In the genomic region with DNA sequence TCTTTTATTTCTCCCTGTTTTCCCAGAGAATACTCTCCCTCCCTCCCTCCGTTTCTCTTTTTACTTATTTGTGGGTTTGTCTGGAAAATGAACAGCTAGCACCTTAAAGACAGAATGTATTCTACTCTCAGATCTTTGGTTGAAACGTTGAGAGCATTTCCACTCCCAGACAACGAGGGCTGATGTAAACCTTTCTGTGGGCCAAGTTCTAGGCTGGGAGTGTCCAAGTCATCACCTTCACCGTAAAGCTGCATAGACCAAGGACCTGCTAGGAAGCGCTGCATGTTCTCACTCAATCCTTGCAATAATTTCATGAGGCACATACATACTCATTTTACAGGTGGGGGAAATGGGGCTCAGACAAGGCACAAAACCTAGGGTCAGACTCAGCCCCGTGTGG, we compare ENCODE assay signal across 9 cellular contexts. TPM values are rescaled to one million over a fixed set of nuclear protein-coding genes. Genes with fewer than 3 reads are reported as not detected.
DNase-seq lines count a peak whose midpoint lies in the region; ATAC-seq and TF ChIP-seq lines count a peak whose summit lies in the region.
"Had no signal": no experiment of that assay in that cellular context is flagged by ENCODE, and none has a peak within 500 bp of the region (broad histone marks: within the 10 kb centered on the region; RNA-seq: fewer than 3 reads in every experiment).

No MANE protein-coding gene starts in this region.

- 0 out of 2 replicates have a peak, but pooled peaks cover 3% of the 10 kb centered on the region for H3F3A ChIP-seq in SU-DHL-6 (ENCODE audit: insufficient read depth)

- no peak for TF ChIP-seq CTCF in SU-DHL-6 (IDR thresholded peaks at IDR 0.05; ENCODE audit: insufficient read depth, low read length, poor library complexity, severe bottlenecking)
- TF ChIP-seq CTCF in esophagus muscularis mucosa (IDR thresholded peaks at IDR 0.05): no peak
- TF ChIP-seq CTCF in prostate gland (IDR thresholded peaks at IDR 0.05): no peak

- H3K4me1 ChIP-seq in esophagus muscularis mucosa (peaks cover 99 to 100% (median 100%) of the 10 kb centered on the region in 4 donors), prostate gland (replicated peaks) (peaks cover 66% of the 10 kb centered on the region)

- intact Hi-C loops in esophagus muscularis mucosa (cut with DNase I): no loop called here
- intact Hi-C loops in prostate gland (cut with DNase I): no loop called here

- peak overlapping the region; percentile 12 for H3K4me2 ChIP-seq in SU-DHL-6 (ENCODE audit: low read depth, low read length, poor library complexity, severe bottlenecking)

- no peaks in the 10 kb centered on the region for H3K9me2 ChIP-seq in SU-DHL-6 (replicated peaks; ENCODE audit: insufficient read depth, low read length)

- H3K36me3 ChIP-seq in SU-DHL-6 (ENCODE audit: low read length) (no peaks in the 10 kb centered on the region), esophagus muscularis mucosa (no peaks in the 10 kb centered on the region), prostate gland (no peaks in the 10 kb centered on the region)

- H3K27ac ChIP-seq in SU-DHL-6 (ENCODE audit: low read depth, low read length): peak overlapping the region; percentile 44
- peak overlapping the region; percentile 95 to 100 (median 98) for H3K27ac ChIP-seq in esophagus muscularis mucosa (replicated peaks in 1 of 4)
- H3K27ac ChIP-seq in prostate gland: peak overlapping the region; percentile 96 to 99

- no peak for DNase-seq in esophagus muscularis mucosa (ENCODE audit: extremely low spot score)
- DNase-seq in prostate gland (ENCODE audit: low spot score): no peak
- no peak for DNase-seq in stimulated activated CD4-positive, alpha-beta T cell treated with anti-CD3 and anti-CD28 coated beads, Interleukin-4, amount 100 ng/mL, for 1 hour
- no peak for DNase-seq in NCI-H1436 (lab: John Stamatoyannopoulos, UW)
- DNase-seq: activated CD4-positive, alpha-beta T cell treated with anti-CD3 and anti-CD28 coated beads, Interleukin-2, amount 50 U/mL, for 1 hour had no signal

- no peak overlapping the region for H2AFZ ChIP-seq in SU-DHL-6 (ENCODE audit: low read depth, low read length, severe bottlenecking)

- H3K27me3 ChIP-seq in SU-DHL-6 (ENCODE audit: low read length): no peaks in the 10 kb centered on the region
- H3K27me3 ChIP-seq in esophagus muscularis mucosa: no peaks in the 10 kb centered on the region
- no peaks in the 10 kb centered on the region for H3K27me3 ChIP-seq in prostate gland (replicated peaks; ENCODE audit: insufficient read depth)

- H4K20me1 ChIP-seq in SU-DHL-6 (ENCODE audit: low read depth, low read length): 0 out of 2 replicates have a peak, but pooled peaks cover 15% of the 10 kb centered on the region

- TF ChIP-seq EP300 in esophagus muscularis mucosa (IDR thresholded peaks at IDR 0.05): no peak

- ATAC-seq in GM21367 (IDR thresholded peaks at IDR 0.05; ENCODE audit: unreplicated experiment): no peak
- ATAC-seq in GM21528 (IDR thresholded peaks at IDR 0.05; ENCODE audit: low FRiP score, unreplicated experiment): no peak

- no peak overlapping the region for H3K9ac ChIP-seq in SU-DHL-6 (ENCODE audit: low read length)

- H3K79me2 ChIP-seq in SU-DHL-6 (ENCODE audit: insufficient read depth, low read length): peaks cover 99% of the 10 kb centered on the region

- H3K4me3 ChIP-seq in GM08714 (ENCODE audit: low read length): peak overlapping the region; percentile 27; the same call in 1 of the 2 replicates
- H3K4me3 ChIP-seq in SU-DHL-6 (ENCODE audit: insufficient read depth, low read length, poor library complexity, severe bottlenecking): no peak overlapping the region
- peak overlapping the region; percentile 14 to 34 (median 30) for H3K4me3 ChIP-seq in esophagus muscularis mucosa
- no peak overlapping the region for H3K4me3 ChIP-seq in prostate gland

- TF ChIP-seq POLR2A in esophagus muscularis mucosa (IDR thresholded peaks at IDR 0.05; ENCODE audit: low read depth) (no peak), prostate gland (IDR thresholded peaks at IDR 0.05) (no peak)

- WGBS in esophagus muscularis mucosa: 12% methylated on average over 5 of the region's 6 CpGs
- 25% methylated on average over 6 of the region's 6 CpGs for WGBS in prostate gland

- no peaks in the 10 kb centered on the region for H3K9me3 ChIP-seq in SU-DHL-6 (ENCODE audit: insufficient read depth, low read length)
- no peaks in the 10 kb centered on the region for H3K9me3 ChIP-seq in esophagus muscularis mucosa
- H3K9me3 ChIP-seq in prostate gland: no peaks in the 10 kb centered on the region

RNA-seq across cellular contexts. Expression of a gene that starts 32.4 kb away (rescaled TPM):
- total RNA-seq in esophagus muscularis mucosa (100 to 1,000 TPM; 241 to 387 (median 358) TPM), prostate gland (100 to 1,000 TPM; 295 to 329 TPM)

Comparison
In these comparisons a context has a peak if more than half of its experiments do, and no peak if none do; other contexts are left out.
1. H3K4me3 ChIP-seq: peak in GM08714 (single experiment) and esophagus muscularis mucosa (4 of 4); none in SU-DHL-6 (single experiment) and prostate gland (0 of 2).
2. H3K27ac ChIP-seq: peak in every context shown above with its lines; median percentile 98 in esophagus muscularis mucosa; 98 in prostate gland; 44 in SU-DHL-6.